In genomic region chr11:123111465-123111864, GRCh38 we compare ENCODE assay signal across 1 cellular context.
TF ChIP-seq lines count a peak whose summit lies in the region.

No MANE protein-coding gene starts in this region.

TF ChIP-seq in HCT116, 20 proteins besides CTCF, POLR2A, EP300 and RAD21 (continued from another document):
- no peak for TF ChIP-seq REST (IDR thresholded peaks at IDR 0.05; ENCODE audit: low read depth)
- 0 out of 2 replicates have a peak, but pooled peaks have one; percentile 19 for TF ChIP-seq CEBPB (IDR thresholded peaks at IDR 0.05; ENCODE audit: low read depth)
- TF ChIP-seq SP1 (IDR thresholded peaks at IDR 0.05; ENCODE audit: low read depth): no peak
- no peak for TF ChIP-seq ZNF274 (IDR thresholded peaks at IDR 0.05; ENCODE audit: low read depth, low read length)
- TF ChIP-seq ATF3 (IDR thresholded peaks at IDR 0.05): no peak
TF ChIP-seq in HCT116: peak in this region for 2.
